In the genomic region with DNA sequence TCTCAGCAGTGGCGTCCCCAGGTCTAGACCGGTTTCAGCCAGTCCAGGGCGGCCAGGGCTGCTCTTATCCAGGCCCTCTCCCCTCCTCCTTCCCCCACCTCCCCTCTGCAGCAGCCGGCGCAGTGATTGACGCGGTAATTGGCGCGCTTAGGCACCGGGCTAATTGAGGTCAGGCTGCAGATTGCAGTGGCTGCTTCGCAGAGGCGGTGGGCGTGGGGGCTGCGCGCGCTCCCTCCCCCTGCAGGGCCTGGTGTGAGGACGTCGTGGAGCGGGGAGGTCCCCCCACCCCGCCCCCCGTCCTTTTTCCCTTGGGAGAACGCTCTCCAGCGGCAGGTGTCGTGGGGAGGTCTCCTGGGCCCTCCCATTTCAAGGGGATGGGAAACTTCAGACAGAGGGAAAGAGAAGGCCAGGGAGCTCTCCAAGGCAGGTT, we compare ENCODE assay signal across 16 cellular contexts.
DNase-seq lines count a peak whose midpoint lies in the region; ATAC-seq and TF ChIP-seq lines count a peak whose summit lies in the region.
"Had no signal": no experiment of that assay in that cellular context is flagged by ENCODE, and none has a peak within 500 bp of the region (broad histone marks: within the 10 kb centered on the region; RNA-seq: fewer than 3 reads in every experiment).

No MANE protein-coding gene starts in this region.

- H3K4me1 ChIP-seq in BE2C (peaks cover 25% of the 10 kb centered on the region), iPS-20b (ENCODE audit: insufficient read depth, low read length) (0 out of 2 replicates have a peak, but pooled peaks cover 3% of the 10 kb centered on the region)
- H3K4me1 ChIP-seq: prostate gland, vagina had no signal

- no peak overlapping the region for H3K27ac ChIP-seq in iPS-20b (ENCODE audit: low read length)
- H3K27ac ChIP-seq: KMS-11, prostate gland, vagina had no signal

- POLR2A ChIA-PET in GM10248 (lab: Yijun Ruan, JAX), result no interaction called here

- TF ChIP-seq CTCF in BE2C (IDR thresholded peaks at IDR 0.05; ENCODE audit: low read depth, low read length), result no peak
- no peak for TF ChIP-seq CTCF in GM10248 (IDR thresholded peaks at IDR 0.05; ENCODE audit: control extremely low read depth, extremely low read depth, low read depth, missing control alignments)

- H3K4me3 ChIP-seq in BE2C (ENCODE audit: low read depth, low read length) (peak overlapping the region; percentile 39), iPS-20b (ENCODE audit: low read length) (peak overlapping the region; percentile 61)
- H3K4me3 ChIP-seq: prostate gland, vagina had no signal

- H3K27me3 ChIP-seq in BE2C (no peaks in the 10 kb centered on the region), iPS-20b (ENCODE audit: insufficient read depth, low read length) (no peaks in the 10 kb centered on the region)
- H3K27me3 ChIP-seq: vagina had no signal

- H3K9me3 ChIP-seq in BE2C (no peaks in the 10 kb centered on the region), iPS-20b (ENCODE audit: insufficient read depth, low read depth, low read length) (no peaks in the 10 kb centered on the region)
- H3K9me3 ChIP-seq: prostate gland, vagina had no signal

- no peaks in the 10 kb centered on the region for H3K36me3 ChIP-seq in BE2C
- H3K36me3 ChIP-seq in iPS-20b (ENCODE audit: insufficient read depth, low read depth, low read length), result no peaks in the 10 kb centered on the region
- H3K36me3 ChIP-seq: prostate gland, vagina had no signal

- DNase-seq in BE2C (peak; percentile 69), NCI-H1092 (lab: John Stamatoyannopoulos, UW) (peak; percentile 84), NCI-H748 treated with DMSO at 0.1 percent for 48 hours (lab: John Stamatoyannopoulos, UW) (peak; percentile 47), glomerular visceral epithelial cell (ENCODE audit: extremely low spot score) (no peak), T-helper 2 cell (no peak), GM10248 (ENCODE audit: extremely low spot score) (no peak)
- DNase-seq: activated naive CD8-positive, alpha-beta T cell treated with anti-CD3 and anti-CD28 coated beads, Interleukin-2, amount 10 ng/mL, durations not matched to agents 7 days and 5 days; DMS79 treated with DMSO at 0.1 percent for 48 hours; midbrain; NK-92 treated with Interleukin-12 subunit alpha and Interleukin-12 subunit beta, amount 100 ng/mL, for 24 hours; stimulated activated CD4-positive, alpha-beta T cell treated with anti-CD3 and anti-CD28 coated beads, Interleukin-1b, Interleukin-23, amount 100 ng/mL, for 48 hours had no signal

- ATAC-seq in GM18519 (IDR thresholded peaks at IDR 0.05; ENCODE audit: low FRiP score, unreplicated experiment), result no peak

- peak overlapping the region; percentile 72; the same call in 1 of the 2 replicates for H3K9ac ChIP-seq in iPS-20b (ENCODE audit: low read depth, low read length)
- H3K9ac ChIP-seq: KMS-11 had no signal

- CTCF ChIA-PET in GM10248 (lab: Yijun Ruan, JAX), result interaction anchor here (1.1 kb wide), 1 partner anchor 18 kb away, joined by 3 read pairs; no protein-coding TSS in a partner anchor

Comparison
In these comparisons a context has a peak if more than half of its experiments do, and no peak if none do; other contexts are left out.
1. DNase-seq: peak in BE2C (single experiment), NCI-H1092 (single experiment) and NCI-H748 treated with DMSO at 0.1 percent for 48 hours (single experiment); none in glomerular visceral epithelial cell (single experiment), T-helper 2 cell (0 of 5) and GM10248 (single experiment).